ENCODE assay signal across 25 cellular contexts in genomic region chr16:30026449-30026848, GRCh38. TPM values are rescaled to one million over a fixed set of nuclear protein-coding genes. Genes with fewer than 3 reads are reported as not detected.
A peak's percentile ranks its signal among the peaks of the same experiment; 100 is the strongest.
DNase-seq lines count a peak whose midpoint lies in the region; ATAC-seq, FAIRE-seq and TF ChIP-seq lines count a peak whose summit lies in the region.
"Had no signal": no experiment of that assay in that cellular context is flagged by ENCODE, and none has a peak within 500 bp of the region (broad histone marks: within the 10 kb centered on the region; RNA-seq: fewer than 3 reads in every experiment).

No MANE protein-coding gene starts in this region.

- H3K4me3 Mint-ChIP-seq in natural killer cell treated with Interleukin-12 subunit alpha and Interleukin-12 subunit beta and Interleukin-15 and Interleukin-18, amount 100 ng/mL, for 72 hours = no peak overlapping the region
- H3K4me3 Mint-ChIP-seq in natural killer cell = no peak overlapping the region
- peak overlapping the region; percentile 50 for H3K4me3 Mint-ChIP-seq in glutamatergic neuron (ENCODE audit: unreplicated experiment)
- H3K4me3 Mint-ChIP-seq: CD4-positive, alpha-beta memory T cell had no signal

- WGBS in ovary, 3 donors = 82 to 87% (median 84%) methylated on average over 15 to 18 of the region's 18 CpGs

- TF ChIP-seq CTCF in natural killer cell (IDR thresholded peaks at IDR 0.05) (no peak), glutamatergic neuron (IDR thresholded peaks at IDR 0.05; ENCODE audit: partially characterized antibody, unreplicated experiment) (no peak), ovary (IDR thresholded peaks at IDR 0.05) (no peak)

- H3K4me1 ChIP-seq in ovary (ENCODE audit: insufficient read depth) = no peaks in the 10 kb centered on the region

- peaks cover under 1 to 3% of the 10 kb centered on the region in 2 donors for H3K4me1 Mint-ChIP-seq in natural killer cell treated with Interleukin-12 subunit alpha and Interleukin-12 subunit beta and Interleukin-15 and Interleukin-18, amount 100 ng/mL, for 72 hours (ENCODE audit: low read depth in 2 of 2)
- H3K4me1 Mint-ChIP-seq in natural killer cell = peaks cover 1 to 21% of the 10 kb centered on the region in 2 donors
- peaks cover 24% of the 10 kb centered on the region for H3K4me1 Mint-ChIP-seq in glutamatergic neuron (ENCODE audit: low read depth, unreplicated experiment)

- no peak overlapping the region for H3K27ac Mint-ChIP-seq in natural killer cell treated with Interleukin-12 subunit alpha and Interleukin-12 subunit beta and Interleukin-15 and Interleukin-18, amount 100 ng/mL, for 72 hours
- H3K27ac Mint-ChIP-seq in natural killer cell = no peak overlapping the region
- H3K27ac Mint-ChIP-seq in glutamatergic neuron (ENCODE audit: unreplicated experiment) = no peak overlapping the region

- TF ChIP-seq EP300 in ovary (IDR thresholded peaks at IDR 0.05) = no peak

- H3K9me3 ChIP-seq in ovary = no peaks in the 10 kb centered on the region
- H3K9me3 ChIP-seq: A549; BE2C; BLaER1 treated with 17β-estradiol and CSF1 and Interleukin-3, amounts not matched to agents 10 nM and 100 nM had no signal

- no peak for TF ChIP-seq POLR2A in ovary (IDR thresholded peaks at IDR 0.05)

- H3K9me3 Mint-ChIP-seq in natural killer cell treated with Interleukin-12 subunit alpha and Interleukin-12 subunit beta and Interleukin-15 and Interleukin-18, amount 100 ng/mL, for 72 hours = no peaks in the 10 kb centered on the region
- no peaks in the 10 kb centered on the region for H3K9me3 Mint-ChIP-seq in natural killer cell
- peaks cover 7% of the 10 kb centered on the region for H3K9me3 Mint-ChIP-seq in glutamatergic neuron (ENCODE audit: unreplicated experiment)

- FAIRE-seq in GM19239 (lab: Jason Lieb, UNC) = no peak
- FAIRE-seq: A549, GM12891, GM18507 had no signal

- no peak overlapping the region for H3K27ac ChIP-seq in ovary
- H3K27ac ChIP-seq: A549; BLaER1 treated with 17β-estradiol and CSF1 and Interleukin-3, amounts not matched to agents 10 nM and 100 nM had no signal

- H3K36me3 ChIP-seq in ovary = no peaks in the 10 kb centered on the region
- H3K36me3 ChIP-seq: BE2C; BLaER1 treated with 17β-estradiol and CSF1 and Interleukin-3, amounts not matched to agents 10 nM and 100 nM had no signal

- no peak for ATAC-seq in natural killer cell treated with Interleukin-12 subunit alpha and Interleukin-12 subunit beta and Interleukin-15 and Interleukin-18, amount 100 ng/mL, for 72 hours
- ATAC-seq in natural killer cell = no peak
- ATAC-seq: A549 had no signal

- peaks cover 2% of the 10 kb centered on the region for H3K27me3 ChIP-seq in ovary
- H3K27me3 ChIP-seq: BE2C had no signal

- intact Hi-C loops in natural killer cell (cut with micrococcal nuclease) = no loop called here
- intact Hi-C loops in ovary (cut with DNase I) = loop anchor here in 3 of 4 donors (10.0 kb wide), 2 partner anchors 302 to 332 kb away; no protein-coding TSS in a partner anchor

- peaks cover 31 to 32% of the 10 kb centered on the region in 2 donors for H3K27me3 Mint-ChIP-seq in natural killer cell treated with Interleukin-12 subunit alpha and Interleukin-12 subunit beta and Interleukin-15 and Interleukin-18, amount 100 ng/mL, for 72 hours
- H3K27me3 Mint-ChIP-seq in natural killer cell (ENCODE audit: low read depth in 2 of 2) (peaks cover 31 to 32% of the 10 kb centered on the region in 2 donors), glutamatergic neuron (ENCODE audit: unreplicated experiment) (peaks cover 17% of the 10 kb centered on the region)

- no peaks in the 10 kb centered on the region for H3K36me3 Mint-ChIP-seq in natural killer cell treated with Interleukin-12 subunit alpha and Interleukin-12 subunit beta and Interleukin-15 and Interleukin-18, amount 100 ng/mL, for 72 hours
- H3K36me3 Mint-ChIP-seq in natural killer cell (no peaks in the 10 kb centered on the region), glutamatergic neuron (ENCODE audit: unreplicated experiment) (no peaks in the 10 kb centered on the region)
- H3K36me3 Mint-ChIP-seq: CD14-positive monocyte; CD4-positive, alpha-beta memory T cell had no signal

- no peak overlapping the region for H3K4me3 ChIP-seq in ovary
- H3K4me3 ChIP-seq: A549; BLaER1 treated with 17β-estradiol and CSF1 and Interleukin-3, amounts not matched to agents 10 nM and 100 nM had no signal

- DNase-seq in natural killer cell treated with Interleukin-12 subunit alpha and Interleukin-12 subunit beta and Interleukin-15 and Interleukin-18, amount 100 ng/mL, for 72 hours (ENCODE audit: low spot score) = peak; percentile 25
- DNase-seq in natural killer cell = no peak
- DNase-seq in glutamatergic neuron = no peak
- no peak for DNase-seq in ovary
- DNase-seq in GM19239 (ENCODE audit: insufficient read length, low spot score) = no peak
- DNase-seq: 8988T; ACHN; AML-193; BE2C; Calu3; CD4-positive, alpha-beta memory T cell; COR-L47; DMS53; DMS79 treated with DMSO at 0.1 percent for 48 hours; GF-D8; GOT3; H7; HCEC 1CT had no signal

RNA-seq across cellular contexts. Expression of gene C16orf92, which starts 3.5 kb away (rescaled TPM):
- not detected for total RNA-seq in natural killer cell treated with Interleukin-12 subunit alpha and Interleukin-12 subunit beta and Interleukin-15 and Interleukin-18, amount 100 ng/mL, for 72 hours
- total RNA-seq in natural killer cell = not detected
- total RNA-seq in glutamatergic neuron (ENCODE audit: unreplicated experiment) = not detected
- total RNA-seq in ovary = not detected
- polyA plus RNA-seq in ovary = not detected
- total RNA-seq: Calu3; CD4-positive, alpha-beta memory T cell; Daoy; G401; H7 had no signal
- polyA plus RNA-seq: A549; CD14-positive monocyte; CD4-positive, alpha-beta memory T cell had no signal

RNA-seq across cellular contexts. Expression of gene TLCD3B, which starts 4.6 kb away (rescaled TPM):
- total RNA-seq in natural killer cell treated with Interleukin-12 subunit alpha and Interleukin-12 subunit beta and Interleukin-15 and Interleukin-18, amount 100 ng/mL, for 72 hours = 1 to 10 TPM; 1.4 to 5.3 TPM
- total RNA-seq in natural killer cell (1 to 10 TPM in 2 of 3 donors, under 1 TPM in 1; 0.88 to 2.0 (median 1.7) TPM), glutamatergic neuron (ENCODE audit: unreplicated experiment) (253 TPM), ovary (under 1 TPM in 1 of 7 donors, not detected in 6; 0.15 TPM)
- not detected for polyA plus RNA-seq in ovary
- total RNA-seq: CD4-positive, alpha-beta memory T cell; Daoy had no signal
- polyA plus RNA-seq: CD14-positive monocyte; CD4-positive, alpha-beta memory T cell had no signal

RNA-seq across cellular contexts. Expression of gene DOC2A, which starts 15.6 kb away (rescaled TPM):
- total RNA-seq in natural killer cell treated with Interleukin-12 subunit alpha and Interleukin-12 subunit beta and Interleukin-15 and Interleukin-18, amount 100 ng/mL, for 72 hours = not detected
- total RNA-seq in natural killer cell = not detected
- total RNA-seq in glutamatergic neuron (ENCODE audit: unreplicated experiment) = 4.2 TPM
- 1 to 10 TPM; 1.4 to 7.2 (median 4.7) TPM for total RNA-seq in ovary
- 1 to 10 TPM; 1.5 to 3.2 TPM for polyA plus RNA-seq in ovary
- total RNA-seq: Daoy, G401 had no signal
- polyA plus RNA-seq: CD4-positive, alpha-beta memory T cell had no signal

RNA-seq across cellular contexts. Expression of gene INO80E, which starts 30.4 kb away (rescaled TPM):
- total RNA-seq in natural killer cell treated with Interleukin-12 subunit alpha and Interleukin-12 subunit beta and Interleukin-15 and Interleukin-18, amount 100 ng/mL, for 72 hours = 100 to 1,000 TPM; 101 to 133 TPM
- total RNA-seq in natural killer cell (100 to 1,000 TPM in 1 of 3 donors, 10 to 100 TPM in 2; 75.0 to 107 (median 99.5) TPM), glutamatergic neuron (ENCODE audit: unreplicated experiment) (71.4 TPM), ovary (10 to 100 TPM; 23.8 to 71.1 (median 55.5) TPM)
- 10 to 100 TPM; 38.8 to 81.6 TPM for polyA plus RNA-seq in ovary

RNA-seq across cellular contexts. Expression of gene HIRIP3, which starts 31.0 kb away (rescaled TPM):
- 10 to 100 TPM; 30.0 to 40.8 TPM for total RNA-seq in natural killer cell treated with Interleukin-12 subunit alpha and Interleukin-12 subunit beta and Interleukin-15 and Interleukin-18, amount 100 ng/mL, for 72 hours
- total RNA-seq in natural killer cell = 10 to 100 TPM; 11.1 to 13.4 (median 12.7) TPM
- 12.2 TPM for total RNA-seq in glutamatergic neuron (ENCODE audit: unreplicated experiment)
- total RNA-seq in ovary = 10 to 100 TPM; 11.8 to 22.7 (median 17.1) TPM
- 10 to 100 TPM; 15.8 to 19.0 TPM for polyA plus RNA-seq in ovary

Comparison
In these comparisons a context has a peak if more than half of its experiments do, and no peak if none do; other contexts are left out.
1. RNA of gene TLCD3B, which starts 4.6 kb away (total RNA-seq): 253 TPM in glutamatergic neuron (single experiment); 1.4 to 5.3 TPM in natural killer cell treated with Interleukin-12 subunit alpha and Interleukin-12 subunit beta and Interleukin-15 and Interleukin-18, amount 100 ng/mL, for 72 hours, 0.88 to 2.0 TPM in natural killer cell and 0.15 TPM in ovary; every median in the first group is over 10 times any median in the second.